1 cellular context compared by ENCODE assay signal in genomic region chr5:136620016-136620419, GRCh38.
TF ChIP-seq lines count a peak whose summit lies in the region.

No MANE protein-coding gene starts in this region.

TF ChIP-seq in K562, 482 proteins besides CTCF, POLR2A, EP300 and RAD21 (continued from another document and continues in another):
- no peak for TF ChIP-seq ZNF280B (CRISPR knock-in tag; IDR thresholded peaks at IDR 0.05)
- TF ChIP-seq NR3C1 (CRISPR knock-in tag; IDR thresholded peaks at IDR 0.05), result no peak
- TF ChIP-seq XRCC3 (IDR thresholded peaks at IDR 0.05), result no peak
- peak; percentile 51 for TF ChIP-seq HDAC3 (IDR thresholded peaks at IDR 0.05; ENCODE audit: borderline replicate concordance, partially characterized antibody)
- peak; percentile 88; the same call in 1 of the 2 replicates for TF ChIP-seq BACH1 (tag; IDR thresholded peaks at IDR 0.05)
- TF ChIP-seq MCM3 (IDR thresholded peaks at IDR 0.05), result no peak
- TF ChIP-seq FOXM1 (IDR thresholded peaks at IDR 0.05; ENCODE audit: low read depth), result peak; percentile 40; the same call in 1 of the 2 replicates
- TF ChIP-seq FOXM1 (CRISPR knock-in tag; IDR thresholded peaks at IDR 0.05; ENCODE audit: low read depth), result no peak
- no peak for TF ChIP-seq SMAD1 (IDR thresholded peaks at IDR 0.05; ENCODE audit: low read depth, low read length, partially characterized antibody)
- no peak for TF ChIP-seq ZBTB8A (IDR thresholded peaks at IDR 0.05; ENCODE audit: partially characterized antibody)
- peak; percentile 76 for TF ChIP-seq NFE2 (IDR thresholded peaks at IDR 0.05; ENCODE audit: low read depth)
- 0 out of 2 replicates have a peak, but pooled peaks have one; percentile 37 for TF ChIP-seq MTA3 (IDR thresholded peaks at IDR 0.05; ENCODE audit: borderline replicate concordance)
- TF ChIP-seq ZFP91 (CRISPR knock-in tag; IDR thresholded peaks at IDR 0.05), result no peak
- no peak for TF ChIP-seq TAF15 (IDR thresholded peaks at IDR 0.05; ENCODE audit: low read depth, low read length)
- no peak for TF ChIP-seq POLR3A (IDR thresholded peaks at IDR 0.05; ENCODE audit: borderline replicate concordance, extremely low read depth, insufficient read depth, insufficient read length)
- TF ChIP-seq ZNF121 (CRISPR knock-in tag; conservative IDR thresholded peaks at IDR 0.05), result no peak
- no peak for TF ChIP-seq BCL6 (CRISPR knock-in tag; IDR thresholded peaks at IDR 0.05)
- TF ChIP-seq SMAD3 (CRISPR knock-in tag; conservative IDR thresholded peaks at IDR 0.05), result no peak
- TF ChIP-seq CBFA2T2 (conservative IDR thresholded peaks at IDR 0.05), result peak; percentile 71
- TF ChIP-seq SMARCC2 (IDR thresholded peaks at IDR 0.05; ENCODE audit: low read depth), result peak; percentile 69; the same call in 1 of the 2 replicates
- TF ChIP-seq BDP1 (IDR thresholded peaks at IDR 0.05; ENCODE audit: insufficient read depth, insufficient read length), result no peak
- peak; percentile 90 for TF ChIP-seq MAFG (tag; conservative IDR thresholded peaks at IDR 0.05)
- TF ChIP-seq RREB1 (CRISPR knock-in tag; IDR thresholded peaks at IDR 0.05), result no peak
- TF ChIP-seq ZNF589 (CRISPR knock-in tag; IDR thresholded peaks at IDR 0.05; ENCODE audit: low read depth), result peak; percentile 53; the same call in 1 of the 2 replicates
- no peak; a peak in 1 of 4 replicates for TF ChIP-seq ARNT (IDR thresholded peaks at IDR 0.05)
- peak; percentile 59; the same call in 1 of the 2 replicates for TF ChIP-seq TOE1 (IDR thresholded peaks at IDR 0.05; ENCODE audit: borderline replicate concordance)
- no peak for TF ChIP-seq TOE1 (CRISPR knock-in tag; IDR thresholded peaks at IDR 0.05; ENCODE audit: borderline replicate concordance, low read depth)
- TF ChIP-seq UBTF (IDR thresholded peaks at IDR 0.05; ENCODE audit: borderline replicate concordance in 1 of 2, low read depth in 2 of 2, low read length in 2 of 2), result no peak
- no peak for TF ChIP-seq NELFE (IDR thresholded peaks at IDR 0.05; ENCODE audit: insufficient read depth, insufficient read length)
- TF ChIP-seq ETS1 (conservative IDR thresholded peaks at IDR 0.05; ENCODE audit: control insufficient read depth, low read depth, low read length), result no peak
- no peak for TF ChIP-seq MTA2 (IDR thresholded peaks at IDR 0.05; ENCODE audit: low read depth)
- no peak for TF ChIP-seq ZNF699 (CRISPR knock-in tag; IDR thresholded peaks at IDR 0.05; ENCODE audit: insufficient replicate concordance)
- TF ChIP-seq ZNF445 (CRISPR knock-in tag; IDR thresholded peaks at IDR 0.05; ENCODE audit: low read depth), result no peak
- TF ChIP-seq HOMEZ (CRISPR knock-in tag; IDR thresholded peaks at IDR 0.05), result no peak
- TF ChIP-seq ILK (tag; IDR thresholded peaks at IDR 0.05; ENCODE audit: borderline replicate concordance, low read depth), result no peak
- TF ChIP-seq TRIM24 (IDR thresholded peaks at IDR 0.05), result peak; percentile 55 to 76
- TF ChIP-seq NBN (IDR thresholded peaks at IDR 0.05; ENCODE audit: low read depth), result no peak
- TF ChIP-seq KLF10 (CRISPR knock-in tag; IDR thresholded peaks at IDR 0.05), result no peak
- no peak for TF ChIP-seq NUFIP1 (IDR thresholded peaks at IDR 0.05; ENCODE audit: partially characterized antibody)
- no peak for TF ChIP-seq FOXK1 (CRISPR knock-in tag; IDR thresholded peaks at IDR 0.05; ENCODE audit: borderline replicate concordance)
- TF ChIP-seq ATF3 (IDR thresholded peaks at IDR 0.05), result peak; percentile 95
- TF ChIP-seq ATF3 (CRISPR knock-in tag; conservative IDR thresholded peaks at IDR 0.05), result no peak
- no peak for TF ChIP-seq ILF3 (IDR thresholded peaks at IDR 0.05; ENCODE audit: borderline replicate concordance)
- no peak for TF ChIP-seq ZNF444 (CRISPR knock-in tag; IDR thresholded peaks at IDR 0.05)
- peak; percentile 47; the same call in 1 of the 2 replicates for TF ChIP-seq ESRRA (IDR thresholded peaks at IDR 0.05; ENCODE audit: borderline replicate concordance, low read depth)
- no peak for TF ChIP-seq XRCC5 (IDR thresholded peaks at IDR 0.05; ENCODE audit: low read depth, low read length)
- TF ChIP-seq POLR2G (IDR thresholded peaks at IDR 0.05; ENCODE audit: low read depth, low read length), result no peak
- no peak for TF ChIP-seq IRF2 (CRISPR knock-in tag; IDR thresholded peaks at IDR 0.05)
- no peak for TF ChIP-seq PML (IDR thresholded peaks at IDR 0.05; ENCODE audit: low read length)
- TF ChIP-seq FOXO4 (CRISPR knock-in tag; IDR thresholded peaks at IDR 0.05), result no peak
- 0 out of 4 replicates have a peak, but pooled peaks of 1 of the 2 experiments have one; percentile 33 for TF ChIP-seq TEAD1 (CRISPR knock-in tag; IDR thresholded peaks at IDR 0.05)
- TF ChIP-seq ZNF316 (IDR thresholded peaks at IDR 0.05), result peak; percentile 75
- TF ChIP-seq POU5F1 (IDR thresholded peaks at IDR 0.05; ENCODE audit: borderline replicate concordance, low read depth, low read length, partially characterized antibody), result no peak
- TF ChIP-seq ZC3H11A (IDR thresholded peaks at IDR 0.05; ENCODE audit: low read depth, low read length), result no peak
- no peak for TF ChIP-seq POLR2AphosphoS5 (IDR thresholded peaks at IDR 0.05; ENCODE audit: control insufficient read depth, insufficient read depth, low read depth, low read length)
- no peak for TF ChIP-seq SRSF3 (IDR thresholded peaks at IDR 0.05; ENCODE audit: insufficient read depth, low read length)
- TF ChIP-seq CBX1 (IDR thresholded peaks at IDR 0.05; ENCODE audit: low read depth), result no peak
- no peak for TF ChIP-seq LEF1 (IDR thresholded peaks at IDR 0.05)
- TF ChIP-seq ZNF41 (CRISPR knock-in tag; conservative IDR thresholded peaks at IDR 0.05), result no peak
